ENCODE assay signal across 24 cellular contexts in the genomic region with DNA sequence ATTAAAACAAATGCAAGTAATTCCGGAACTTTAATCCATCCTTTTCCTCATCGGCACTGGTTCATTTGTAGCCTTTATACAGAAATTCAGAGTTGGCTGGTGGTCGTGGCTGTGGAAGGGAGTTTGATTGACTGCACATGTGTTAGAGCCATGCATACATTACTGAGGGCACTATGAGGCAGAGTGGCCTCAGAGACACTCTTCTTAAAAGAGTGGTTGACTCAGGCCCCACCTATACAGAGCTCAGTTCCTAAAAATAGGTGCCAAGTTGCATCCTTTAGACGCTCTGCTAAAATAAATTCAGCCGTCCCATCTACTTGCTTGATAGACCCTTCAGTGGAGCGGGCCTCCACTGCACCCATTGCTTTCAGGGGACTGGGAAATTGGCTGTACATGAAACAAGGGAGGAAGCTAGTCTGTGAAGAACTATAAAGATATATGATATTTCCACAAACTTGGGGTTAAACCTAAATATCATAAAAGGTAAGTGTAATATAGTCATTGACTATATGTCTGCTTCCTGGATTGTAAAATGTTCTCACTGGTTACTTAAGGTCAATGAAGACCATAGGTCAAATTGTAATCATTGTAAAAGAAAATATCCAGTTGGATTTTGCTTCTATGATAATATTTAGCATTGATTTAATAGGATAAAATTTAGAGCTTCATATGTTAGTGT.
"Had no signal": no experiment of that assay in that cellular context is flagged by ENCODE, and none has a peak within 500 bp of the region (broad histone marks: within the 10 kb centered on the region; RNA-seq: fewer than 3 reads in every experiment).

No MANE protein-coding gene starts in this region.

- ATAC-seq: body of pancreas; natural killer cell treated with Interleukin-12 subunit alpha and Interleukin-12 subunit beta and Interleukin-15 and Interleukin-18, amount 100 ng/mL, for 72 hours; SK-N-SH treated with all-trans-retinoic acid at 6 μM for 48 hours had no signal

- H3K36me3 Mint-ChIP-seq: activated CD4-positive, alpha-beta memory T cell treated with anti-CD3 and anti-CD28 coated beads for 36 hours; activated naive CD8-positive, alpha-beta T cell; natural killer cell treated with Interleukin-12 subunit alpha and Interleukin-12 subunit beta and Interleukin-15 and Interleukin-18, amount 100 ng/mL, for 72 hours had no signal

- H3K9me3 ChIP-seq: body of pancreas, colonic mucosa, prostate gland, tibial artery had no signal

- H3K4me1 Mint-ChIP-seq: activated B cell treated with CpG ODN at 0.5 μM for 24 hours had no signal

- H3K36me3 ChIP-seq: colonic mucosa, prostate gland, tibial artery had no signal

- H3K27me3 Mint-ChIP-seq: activated B cell treated with CpG ODN at 0.5 μM for 24 hours; activated CD4-positive, alpha-beta memory T cell treated with anti-CD3 and anti-CD28 coated beads for 36 hours; activated naive CD8-positive, alpha-beta T cell; natural killer cell treated with Interleukin-12 subunit alpha and Interleukin-12 subunit beta and Interleukin-15 and Interleukin-18, amount 100 ng/mL, for 72 hours had no signal

- H3K9me3 Mint-ChIP-seq: activated B cell treated with CpG ODN at 0.5 μM for 24 hours; activated CD4-positive, alpha-beta memory T cell treated with anti-CD3 and anti-CD28 coated beads for 36 hours; activated T-helper 1 cell treated with anti-CD3 and anti-CD28 coated beads, Interleukin-12 subunit alpha, Interleukin-12 subunit beta, Interleukin-2, Interleukin-4 antibody, amounts not matched to agents 30 ng/mL and 10 ng/mL and 1 ng/mL, durations not matched to agents 14 hours and 24 hours and 36 hours; endodermal cell; natural killer cell treated with Interleukin-12 subunit alpha and Interleukin-12 subunit beta and Interleukin-15 and Interleukin-18, amount 100 ng/mL, for 72 hours had no signal

- H3K27ac Mint-ChIP-seq: activated B cell treated with CpG ODN at 0.5 μM for 24 hours; activated CD4-positive, alpha-beta memory T cell treated with anti-CD3 and anti-CD28 coated beads for 36 hours; activated naive CD8-positive, alpha-beta T cell; activated T-helper 1 cell treated with anti-CD3 and anti-CD28 coated beads, Interleukin-12 subunit alpha, Interleukin-12 subunit beta, Interleukin-2, Interleukin-4 antibody, amounts not matched to agents 30 ng/mL and 10 ng/mL and 1 ng/mL, durations not matched to agents 14 hours and 24 hours and 36 hours; endodermal cell; natural killer cell treated with Interleukin-12 subunit alpha and Interleukin-12 subunit beta and Interleukin-15 and Interleukin-18, amount 100 ng/mL, for 72 hours had no signal

- H3K27me3 ChIP-seq: body of pancreas, colonic mucosa, tibial artery had no signal

- H3K27ac ChIP-seq: colonic mucosa, epithelial cell of prostate, prostate gland had no signal

- H3K4me3 Mint-ChIP-seq: activated B cell treated with CpG ODN at 0.5 μM for 24 hours; activated CD4-positive, alpha-beta memory T cell treated with anti-CD3 and anti-CD28 coated beads for 36 hours; activated naive CD8-positive, alpha-beta T cell; activated T-helper 1 cell treated with anti-CD3 and anti-CD28 coated beads, Interleukin-12 subunit alpha, Interleukin-12 subunit beta, Interleukin-2, Interleukin-4 antibody, amounts not matched to agents 30 ng/mL and 10 ng/mL and 1 ng/mL, durations not matched to agents 14 hours and 24 hours and 36 hours; endodermal cell; natural killer cell treated with Interleukin-12 subunit alpha and Interleukin-12 subunit beta and Interleukin-15 and Interleukin-18, amount 100 ng/mL, for 72 hours had no signal

- DNase-seq: activated B cell treated with CpG ODN at 0.5 μM for 24 hours; activated CD4-positive, alpha-beta memory T cell treated with anti-CD3 and anti-CD28 coated beads for 36 hours; activated CD4-positive, alpha-beta T cell treated with anti-CD3 and anti-CD28 coated beads for 4 hours; activated gamma-delta T cell treated with Interleukin-2 at 50 U/mL for 16 hours; activated T-cell treated with anti-CD3 and anti-CD28 coated beads for 4 hours; amygdala; body of pancreas; central memory CD4-positive, alpha-beta T cell; colonic mucosa; endodermal cell; foreskin fibroblast; mesenchymal stem cell; stimulated activated CD8-positive, alpha-beta memory T cell treated with anti-CD3 and anti-CD28 coated beads, Interleukin-4, amount 100 ng/mL, for 48 hours; stimulated activated naive CD4-positive, alpha-beta T cell treated with Interleukin-2 at 50 U/mL for 16 hours; substantia nigra; T-helper 1 cell; T-helper 9 cell; tibial artery had no signal

- H3K4me1 ChIP-seq: colonic mucosa, prostate gland had no signal

- H3K4me3 ChIP-seq: body of pancreas, colonic mucosa, prostate gland, tibial artery had no signal
